In genomic region chr10:88840104-88840503, GRCh38 we compare ENCODE assay signal across 19 cellular contexts. TPM values are rescaled to one million over a fixed set of nuclear protein-coding genes. Genes with fewer than 3 reads are reported as not detected.
A peak's percentile ranks its signal among the peaks of the same experiment; 100 is the strongest.
DNase-seq lines count a peak whose midpoint lies in the region; ATAC-seq, FAIRE-seq and TF ChIP-seq lines count a peak whose summit lies in the region.
"Had no signal": no experiment of that assay in that cellular context is flagged by ENCODE, and none has a peak within 500 bp of the region (broad histone marks: within the 10 kb centered on the region; RNA-seq: fewer than 3 reads in every experiment).

No MANE protein-coding gene starts in this region.

- no peak for TF ChIP-seq RAD21 in A549 (conservative IDR thresholded peaks at IDR 0.05 in 1 of 2, IDR thresholded peaks at IDR 0.05 in 1 of 2)

- no peak overlapping the region for H2BK15ac ChIP-seq in mesenchymal stem cell (ENCODE audit: low read depth, poor library complexity, severe bottlenecking)

- H3K27me3 ChIP-seq in RWPE2 (ENCODE audit: insufficient read depth, poor library complexity, severe bottlenecking) (no peaks in the 10 kb centered on the region), mesenchymal stem cell (ENCODE audit: control insufficient read depth in 1 of 2, insufficient read depth in 1 of 2, low read length in 2 of 2) (no peaks in the 10 kb centered on the region), H7 (ENCODE audit: control insufficient read depth, insufficient read depth, low read length) (no peaks in the 10 kb centered on the region; the same call in 1 of the 2 replicates)
- H3K27me3 ChIP-seq: SJSA1 had no signal

- no peak overlapping the region for H3K9ac ChIP-seq in mesenchymal stem cell (ENCODE audit: low read length)

- H2AK5ac ChIP-seq in mesenchymal stem cell (ENCODE audit: low read length, severe bottlenecking), result no peak overlapping the region

- no peak overlapping the region for H3K18ac ChIP-seq in mesenchymal stem cell (ENCODE audit: low read depth in 1 of 2, low read length in 2 of 2)

- TF ChIP-seq CTCF in A549 (IDR thresholded peaks at IDR 0.05) (no peak), RWPE2 (IDR thresholded peaks at IDR 0.05; ENCODE audit: poor library complexity, severe bottlenecking) (no peak), epithelial cell of esophagus (IDR thresholded peaks at IDR 0.05; ENCODE audit: insufficient read depth, low read depth, low read length, missing control alignments) (no peak)

- TF ChIP-seq POLR2A in A549 (IDR thresholded peaks at IDR 0.05; ENCODE audit: low read length) (no peak), erythroblast (IDR thresholded peaks at IDR 0.05; ENCODE audit: low read length) (no peak)

- H2AFZ ChIP-seq in mesenchymal stem cell (ENCODE audit: low read depth, low read length), result no peak overlapping the region

- CTCF ChIA-PET in A549 (lab: Yijun Ruan, JAX), result interaction anchor here (1.0 to 18.3 kb wide), 7 partner anchors 10 to 374 kb away, joined by 3 to 397 read pairs (median 5); no protein-coding TSS in a partner anchor

- H3K9me3 ChIP-seq in A549 (no peaks in the 10 kb centered on the region), RWPE2 (ENCODE audit: severe bottlenecking) (no peaks in the 10 kb centered on the region), mesenchymal stem cell (ENCODE audit: control insufficient read depth, low read length) (no peaks in the 10 kb centered on the region)
- H3K9me3 ChIP-seq: HAP-1, SJSA1 had no signal

- no peaks in the 10 kb centered on the region for H3K79me1 ChIP-seq in mesenchymal stem cell (replicated peaks; ENCODE audit: low read length, poor library complexity, severe bottlenecking)

- no peak overlapping the region for H2BK120ac ChIP-seq in mesenchymal stem cell (ENCODE audit: low read depth, low read length)

- DNase-seq in A549 (ENCODE audit: low read depth in 1 of 2, low spot score in 1 of 2), result peak in 1 of 2 experiments; percentile 33
- DNase-seq in RWPE2 (ENCODE audit: low spot score), result no peak
- peak; percentile 64 for DNase-seq in epithelial cell of esophagus (ENCODE audit: low read depth)
- no peak for DNase-seq in mesenchymal stem cell
- DNase-seq in NCI-H526 treated with DMSO at 0.1 percent for 48 hours (lab: John Stamatoyannopoulos, UW), result no peak
- DNase-seq in erythroblast (lab: John Stamatoyannopoulos, UW), result no peak
- no peak for DNase-seq in H7
- DNase-seq in globus pallidus (ENCODE audit: low spot score), result no peak
- DNase-seq: NCI-H1436, NCI-H2029, NCI-H2171, NCI-H446 treated with DMSO at 0.1 percent for 48 hours, NCI-H748 treated with DMSO at 0.1 percent for 48 hours had no signal

- POLR2A ChIA-PET in A549 (lab: Yijun Ruan, JAX), result no interaction called here

- no peak for TF ChIP-seq EP300 in A549 (IDR thresholded peaks at IDR 0.05)

- H3K27ac ChIP-seq in A549 (peak overlapping the region; percentile 48 to 66; a peak in 4 of 6 replicates), RWPE2 (ENCODE audit: poor library complexity, severe bottlenecking) (no peak overlapping the region), mesenchymal stem cell (ENCODE audit: low read length, poor library complexity, severe bottlenecking) (peak overlapping the region; percentile 43)
- H3K27ac ChIP-seq: RWPE1, SJSA1 had no signal

- no peak overlapping the region for H3K23ac ChIP-seq in mesenchymal stem cell (ENCODE audit: low read length in 2 of 2)

- H3K4me1 ChIP-seq in A549, result peaks cover 20% of the 10 kb centered on the region
- peaks cover 8% of the 10 kb centered on the region for H3K4me1 ChIP-seq in RWPE2 (ENCODE audit: insufficient read depth, poor library complexity, severe bottlenecking)
- H3K4me1 ChIP-seq in mesenchymal stem cell (ENCODE audit: control insufficient read depth, insufficient read depth, low read depth, low read length), result no peaks in the 10 kb centered on the region
- H3K4me1 ChIP-seq: HAP-1, SJSA1 had no signal

- no peak overlapping the region for H4K8ac ChIP-seq in mesenchymal stem cell (ENCODE audit: low read length)

- no peak overlapping the region for H2BK5ac ChIP-seq in mesenchymal stem cell (ENCODE audit: low read depth, low read length, poor library complexity, severe bottlenecking)

- WGBS in A549 (ENCODE audit: missing lambda C conversion rate), result 17% methylated on average over 3 of the region's 3 CpGs
- WGBS in mesenchymal stem cell, result no CpG with 5 or more reads among the region's 3 CpGs

- H3K4me3 ChIP-seq in A549 (no peak overlapping the region), RWPE2 (ENCODE audit: severe bottlenecking) (no peak overlapping the region), epithelial cell of esophagus (ENCODE audit: low read length) (no peak overlapping the region), mesenchymal stem cell (ENCODE audit: insufficient read depth in 1 of 2, low read depth in 1 of 2, low read length in 2 of 2) (no peak overlapping the region), H7 (ENCODE audit: insufficient read depth, low read depth, low read length) (no peak overlapping the region)
- H3K4me3 ChIP-seq: HAP-1, K562, SJSA1 had no signal

- ATAC-seq in A549, result peak in 1 of 2 experiments; percentile 17; a peak in 1 of 6 replicates
- ATAC-seq in RWPE2 (ENCODE audit: low read depth), result peak; percentile 68
- ATAC-seq: K562 had no signal

- H3K4me2 ChIP-seq in A549 (peak overlapping the region; percentile 46), mesenchymal stem cell (ENCODE audit: low read length, poor library complexity, severe bottlenecking) (no peak overlapping the region)

- no peak overlapping the region for H2BK12ac ChIP-seq in mesenchymal stem cell (ENCODE audit: low read length in 2 of 2)

- H4K91ac ChIP-seq in mesenchymal stem cell (ENCODE audit: low read length), result no peak overlapping the region

- no peak overlapping the region for H3K4ac ChIP-seq in mesenchymal stem cell (ENCODE audit: low read depth in 1 of 2, low read length in 2 of 2)

- no peak for FAIRE-seq in A549 (lab: Jason Lieb, UNC)
- FAIRE-seq: K562 had no signal

- no peak overlapping the region for H3K14ac ChIP-seq in mesenchymal stem cell (ENCODE audit: low read length in 2 of 2)

- H3K36me3 ChIP-seq in RWPE2 (ENCODE audit: low read depth), result no peaks in the 10 kb centered on the region
- no peaks in the 10 kb centered on the region for H3K36me3 ChIP-seq in mesenchymal stem cell (ENCODE audit: control insufficient read depth in 1 of 2, insufficient read depth in 2 of 2, low read depth in 1 of 2, low read length in 2 of 2)
- H3K36me3 ChIP-seq in H7 (replicated peaks; ENCODE audit: control insufficient read depth, insufficient read depth, low read length), result no peaks in the 10 kb centered on the region
- H3K36me3 ChIP-seq: HAP-1, SJSA1 had no signal

TF ChIP-seq in A549, 52 proteins besides CTCF, POLR2A, EP300 and RAD21:
- no peak for TF ChIP-seq ZC3H11A (IDR thresholded peaks at IDR 0.05)
- TF ChIP-seq FOSL2 (IDR thresholded peaks at IDR 0.05), result peak; percentile 36; the same call in 1 of the 2 replicates
- TF ChIP-seq FOSL2 (CRISPR knock-in tag; IDR thresholded peaks at IDR 0.05), result peak; percentile 54; the same call in 1 of the 2 replicates
- no peak for TF ChIP-seq FOXS1 (CRISPR knock-in tag; IDR thresholded peaks at IDR 0.05)
- TF ChIP-seq SREBF2 (IDR thresholded peaks at IDR 0.05), result no peak
TF ChIP-seq in A549: peak in this region for 1.

RNA-seq across cellular contexts. Expression of gene ANKRD22, which starts 11.5 kb away (rescaled TPM):
- 0.59 and 0.60 TPM in 2 replicates for polyA plus RNA-seq in A549 (2011; rRNA removed)
- polyA plus RNA-seq in A549 (2012; cell fraction: cytosol; rRNA removed), result 0.04 and 0.05 TPM in 2 replicates
- 0.07 TPM in 1 of 2 replicates, not detected in the other for polyA plus RNA-seq in A549 (2012; cell fraction: nucleus; rRNA removed)
- polyA plus RNA-seq in A549 (2017; fragmentation: RNase III; extraction: RNeasy Plus Mini Kit Qiagen cat#74134 plus additional on column Dnase treatment), result 0.29 to 0.53 TPM (median 0.43 TPM) in 3 replicates
- not detected in 2 replicates for polyA minus RNA-seq in A549 (2011; rRNA and poly(A)+ RNA removed)
- polyA plus RNA-seq in mesenchymal stem cell (2013, experiment 1 of 2), result not detected
- polyA plus RNA-seq in mesenchymal stem cell (2013, experiment 2 of 2), result 0.04 TPM
- not detected in 2 replicates for total RNA-seq in H7 (2014; rRNA removed; shearing (Covaris generic))
- total RNA-seq: A673, K562, SJSA1 had no signal
- polyA plus RNA-seq: K562 had no signal

RNA-seq across cellular contexts. Expression of gene LIPM, which starts 37.6 kb away (rescaled TPM):
- polyA plus RNA-seq in A549 (2011; rRNA removed) (not detected in 2 replicates), A549 (2017; fragmentation: RNase III; extraction: RNeasy Plus Mini Kit Qiagen cat#74134 plus additional on column Dnase treatment) (not detected in 3 replicates)
- polyA plus RNA-seq in A549 (2012; cell fraction: cytosol; rRNA removed), result not detected in 2 replicates
- polyA plus RNA-seq in A549 (2012; cell fraction: nucleus; rRNA removed), result not detected in 2 replicates
- polyA minus RNA-seq in A549 (2011; rRNA and poly(A)+ RNA removed), result not detected in 2 replicates
- not detected for polyA plus RNA-seq in mesenchymal stem cell (2013, experiment 1 of 2)
- polyA plus RNA-seq in mesenchymal stem cell (2013, experiment 2 of 2), result not detected
- not detected in 2 replicates for total RNA-seq in H7 (2014; rRNA removed; shearing (Covaris generic))
- total RNA-seq: A673, K562, SJSA1 had no signal
- polyA plus RNA-seq: CD14-positive monocyte, K562 had no signal

RNA-seq across cellular contexts. Expression of gene STAMBPL1, which starts 39.9 kb away (rescaled TPM):
- polyA plus RNA-seq in A549 (2011; rRNA removed) (28.9 and 32.1 TPM in 2 replicates), A549 (2017; fragmentation: RNase III; extraction: RNeasy Plus Mini Kit Qiagen cat#74134 plus additional on column Dnase treatment) (25.8 to 29.0 TPM (median 28.2 TPM) in 3 replicates)
- polyA plus RNA-seq in A549 (2012; cell fraction: cytosol; rRNA removed), result 18.2 and 18.8 TPM in 2 replicates
- 23.8 and 58.1 TPM in 2 replicates for polyA plus RNA-seq in A549 (2012; cell fraction: nucleus; rRNA removed)
- 14.5 and 15.7 TPM in 2 replicates for polyA minus RNA-seq in A549 (2011; rRNA and poly(A)+ RNA removed)
- 8.3 TPM for polyA plus RNA-seq in mesenchymal stem cell (2013, experiment 1 of 2)
- 9.1 TPM for polyA plus RNA-seq in mesenchymal stem cell (2013, experiment 2 of 2)
- total RNA-seq in H7 (2014; rRNA removed; shearing (Covaris generic)), result 1.3 and 2.3 TPM in 2 replicates
- polyA plus RNA-seq: K562 had no signal
